ENCODE assay signal across 8 cellular contexts in genomic region chr1:94416901-94417701, GRCh38. TPM values are rescaled to one million over a fixed set of nuclear protein-coding genes. Genes with fewer than 3 reads are reported as not detected.
DNase-seq lines count a peak whose midpoint lies in the region; ATAC-seq and TF ChIP-seq lines count a peak whose summit lies in the region.
"Had no signal": no experiment of that assay in that cellular context is flagged by ENCODE, and none has a peak within 500 bp of the region (broad histone marks: within the 10 kb centered on the region; RNA-seq: fewer than 3 reads in every experiment).

No MANE protein-coding gene starts in this region.

- H3K4me1 ChIP-seq in SJSA1 (replicated peaks) (peaks cover 16% of the 10 kb centered on the region), osteoblast (ENCODE audit: insufficient read depth, low read length) (peaks cover 21% of the 10 kb centered on the region)

- H4K20me1 ChIP-seq in osteoblast (ENCODE audit: insufficient read depth, low read length), result peaks cover 23% of the 10 kb centered on the region

- H3K4me3 Mint-ChIP-seq in HFFc6, result no peak overlapping the region
- H3K4me3 Mint-ChIP-seq: activated naive CD8-positive, alpha-beta T cell had no signal

- H3K79me2 ChIP-seq in osteoblast (ENCODE audit: insufficient read depth, low read length), result peaks cover 35% of the 10 kb centered on the region

- H3K9me3 ChIP-seq in SJSA1 (replicated peaks) (no peaks in the 10 kb centered on the region), osteoblast (ENCODE audit: low read depth, low read length) (no peaks in the 10 kb centered on the region)

- peaks cover 33% of the 10 kb centered on the region for H3K4me1 Mint-ChIP-seq in HFFc6 (ENCODE audit: low read depth)

- H3K27me3 ChIP-seq in SJSA1 (replicated peaks), result no peaks in the 10 kb centered on the region
- peaks cover 10% of the 10 kb centered on the region for H3K27me3 ChIP-seq in osteoblast (ENCODE audit: insufficient read depth, low read length)

- 0 out of 2 replicates have a peak, but pooled peaks cover 4% of the 10 kb centered on the region for H3K36me3 ChIP-seq in SJSA1
- no peaks in the 10 kb centered on the region for H3K36me3 ChIP-seq in osteoblast (ENCODE audit: insufficient read depth, low read length)

- no peak overlapping the region for H3K27ac Mint-ChIP-seq in HFFc6
- H3K27ac Mint-ChIP-seq: activated naive CD8-positive, alpha-beta T cell had no signal

- TF ChIP-seq CTCF in HFFc6 (IDR thresholded peaks at IDR 0.05) (no peak), osteoblast (IDR thresholded peaks at IDR 0.05; ENCODE audit: extremely low read depth, low read depth, low read length) (no peak)

- DNase-seq in HFFc6, result peak; percentile 57
- no peak for DNase-seq in SJSA1 (ENCODE audit: low read depth in 1 of 2, low spot score in 2 of 2)
- peak; percentile 55 for DNase-seq in fibroblast of the conjunctiva (ENCODE audit: low read depth)
- DNase-seq in osteoblast (ENCODE audit: insufficient read length, low spot score, missing footprints), result peak; percentile 68
- no peak for DNase-seq in stimulated activated naive CD8-positive, alpha-beta T cell treated with anti-CD3 and anti-CD28 coated beads, Interleukin-15, Interleukin-2, amounts not matched to agents 100 U/mL and 50 U/mL, for 24 hours

- peak overlapping the region; percentile 96 for H2AFZ ChIP-seq in osteoblast (ENCODE audit: low read length)

- H3K27me3 Mint-ChIP-seq in HFFc6 (ENCODE audit: insufficient read depth), result no peaks in the 10 kb centered on the region; the same call in 1 of the 2 replicates

- H3K4me3 ChIP-seq in SJSA1 (peak overlapping the region; percentile 82), osteoblast (ENCODE audit: insufficient read depth, low read length) (peak overlapping the region; percentile 86)

- H3K27ac ChIP-seq in SJSA1 (peak overlapping the region; percentile 27), osteoblast (ENCODE audit: low read depth, low read length) (peak overlapping the region; percentile 87)

- H3K9me3 Mint-ChIP-seq in HFFc6, result no peaks in the 10 kb centered on the region

- no peak for ATAC-seq in stimulated activated naive CD8-positive, alpha-beta T cell treated with anti-CD3 and anti-CD28 coated beads, Interleukin-15, Interleukin-2, amounts not matched to agents 100 U/mL and 50 U/mL, for 24 hours
- ATAC-seq in HG03432 (IDR thresholded peaks at IDR 0.05; ENCODE audit: unreplicated experiment), result no peak
- ATAC-seq in GM18511 (IDR thresholded peaks at IDR 0.05; ENCODE audit: unreplicated experiment), result no peak

- H3K4me2 ChIP-seq in osteoblast (ENCODE audit: insufficient read depth, low read length), result peak overlapping the region; percentile 94

- no peaks in the 10 kb centered on the region for H3K36me3 Mint-ChIP-seq in HFFc6 (ENCODE audit: low read depth)
- H3K36me3 Mint-ChIP-seq: activated naive CD8-positive, alpha-beta T cell had no signal

RNA-seq across cellular contexts. Expression of gene ABCD3, which starts 1.1 kb away (rescaled TPM):
- total RNA-seq in HFFc6 (2021; fragmentation: NEBNext Ultra II Directional; extraction: Animal tissue kit (Norgen Biotek cat#: 25700)), result 10 to 100 TPM; 43.2 to 49.0 (median 46.3) TPM
- total RNA-seq in SJSA1 (2014; rRNA removed; shearing (Covaris generic)), result 53.4 and 64.6 TPM in 2 replicates
- 30.1 and 30.4 TPM in 2 replicates for total RNA-seq in osteoblast

Comparison
In these comparisons a context has a peak if more than half of its experiments do, and no peak if none do; other contexts are left out.
1. DNase-seq: peak in HFFc6 (single experiment), fibroblast of the conjunctiva (single experiment) and osteoblast (single experiment); none in SJSA1 (0 of 2) and stimulated activated naive CD8-positive, alpha-beta T cell treated with anti-CD3 and anti-CD28 coated beads, Interleukin-15, Interleukin-2, amounts not matched to agents 100 U/mL and 50 U/mL, for 24 hours (single experiment).